In genomic region chr1:214364335-214364734, GRCh38 we compare ENCODE assay signal across 1 cellular context.
TF ChIP-seq lines count a peak whose summit lies in the region.

No MANE protein-coding gene starts in this region.

TF ChIP-seq in GM23338, 12 proteins besides CTCF, POLR2A, EP300 and RAD21:
- TF ChIP-seq ZNF462 (CRISPR knock-in tag; IDR thresholded peaks at IDR 0.05) (no peak), POLR2AphosphoS5 (IDR thresholded peaks at IDR 0.05; ENCODE audit: low read depth) (no peak), JUNB (IDR thresholded peaks at IDR 0.05; ENCODE audit: unreplicated experiment) (no peak), ETS1 (IDR thresholded peaks at IDR 0.05) (no peak), ZNF331 (CRISPR knock-in tag; IDR thresholded peaks at IDR 0.05; ENCODE audit: low read depth) (no peak), REST (IDR thresholded peaks at IDR 0.05; ENCODE audit: unreplicated experiment) (no peak), ZNF114 (CRISPR knock-in tag; IDR thresholded peaks at IDR 0.05) (no peak), NANOG (IDR thresholded peaks at IDR 0.05; ENCODE audit: borderline replicate concordance) (no peak)
